Comparison of ENCODE assay signal across 16 cellular contexts in the genomic region with DNA sequence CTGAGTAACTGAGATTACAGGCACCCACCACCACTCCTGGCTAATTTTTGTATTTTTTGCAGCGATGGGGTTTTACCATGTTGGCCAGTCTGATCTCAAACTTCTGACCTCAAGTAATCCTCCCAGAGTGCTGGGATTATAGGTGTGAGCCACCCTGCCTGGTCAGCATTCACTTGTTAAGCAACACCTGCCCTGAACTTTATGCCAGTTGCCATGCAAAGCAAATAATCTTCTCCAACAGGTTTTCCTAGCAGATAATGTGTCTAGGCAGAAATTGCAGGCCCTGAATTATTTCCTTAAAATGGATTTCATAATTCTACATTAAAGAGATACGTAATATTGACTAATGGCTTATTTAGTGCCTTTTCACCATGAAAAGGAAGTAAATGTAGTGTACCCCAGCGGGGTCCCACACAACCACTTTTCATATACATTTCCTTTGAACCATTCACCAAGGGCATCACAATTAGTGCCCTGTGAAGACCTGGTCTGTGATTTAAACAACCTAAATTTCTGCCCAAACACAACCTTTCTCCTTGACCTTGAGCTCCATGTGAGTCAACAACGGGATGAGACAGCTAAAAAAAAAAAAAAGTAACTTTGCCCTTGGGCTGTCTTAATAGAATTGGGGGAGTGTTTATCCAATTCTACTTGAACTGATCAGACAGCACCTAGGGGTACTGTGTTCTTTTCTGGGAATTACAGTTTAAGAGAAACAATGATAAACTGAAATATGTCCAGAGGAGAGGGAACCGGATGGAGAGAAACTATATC. TPM values are rescaled to one million over a fixed set of nuclear protein-coding genes. Genes with fewer than 3 reads are reported as not detected.
DNase-seq lines count a peak whose midpoint lies in the region; ATAC-seq and TF ChIP-seq lines count a peak whose summit lies in the region.
"Had no signal": no experiment of that assay in that cellular context is flagged by ENCODE, and none has a peak within 500 bp of the region (broad histone marks: within the 10 kb centered on the region; RNA-seq: fewer than 3 reads in every experiment).

No MANE protein-coding gene starts in this region.

- TF ChIP-seq CTCF in epithelial cell of esophagus (IDR thresholded peaks at IDR 0.05; ENCODE audit: insufficient read depth, low read depth, low read length, missing control alignments), result no peak

- TF ChIP-seq POLR2A in erythroblast (IDR thresholded peaks at IDR 0.05; ENCODE audit: low read length), result no peak

- H3K4me3 ChIP-seq in epithelial cell of esophagus (ENCODE audit: low read length), result no peak overlapping the region
- H3K4me3 ChIP-seq: BLaER1 treated with 17β-estradiol and CSF1 and Interleukin-3, amounts not matched to agents 10 nM and 100 nM; MG63; SJCRH30 had no signal

- DNase-seq in DMS53 (lab: John Stamatoyannopoulos, UW) (peak; percentile 11), DMS53 treated with DMSO at 0.1 percent for 48 hours (lab: John Stamatoyannopoulos, UW; ENCODE audit: unreplicated experiment) (no peak), epithelial cell of esophagus (ENCODE audit: low read depth) (peak; percentile 75), left lobe of liver (ENCODE audit: low spot score) (no peak), nucleus accumbens (lab: John Stamatoyannopoulos, UW) (no peak), erythroblast (lab: John Stamatoyannopoulos, UW) (no peak), NCI-H2107 treated with DMSO at 0.1 percent for 48 hours (lab: John Stamatoyannopoulos, UW; ENCODE audit: unreplicated experiment) (no peak), NOMO-1 treated with dmso at 0.1 percent for 144 hours (lab: John Stamatoyannopoulos, UW; ENCODE audit: unreplicated experiment) (no peak)
- DNase-seq: Caco-2; CD4-positive, alpha-beta memory T cell; Kasumi-1; MG63; NCI-H187; NCI-H510A; SJCRH30 had no signal

- ATAC-seq in left lobe of liver, result peak; percentile 67

RNA-seq across cellular contexts. Expression of a gene that starts 41.6 kb away (rescaled TPM):
- total RNA-seq in left lobe of liver, result 194 TPM

RNA-seq across cellular contexts. Expression of a gene that starts 42.0 kb away (rescaled TPM):
- total RNA-seq in left lobe of liver, result 108 TPM

Comparison
In these comparisons a context has a peak if more than half of its experiments do, and no peak if none do; other contexts are left out.
1. DNase-seq: peak in DMS53 (single experiment) and epithelial cell of esophagus (single experiment); none in DMS53 treated with DMSO at 0.1 percent for 48 hours (single experiment), left lobe of liver (single experiment), nucleus accumbens (0 of 56), erythroblast (0 of 2), NCI-H2107 treated with DMSO at 0.1 percent for 48 hours (single experiment) and NOMO-1 treated with dmso at 0.1 percent for 144 hours (single experiment).